ENCODE assay signal across 11 cellular contexts in the genomic region with DNA sequence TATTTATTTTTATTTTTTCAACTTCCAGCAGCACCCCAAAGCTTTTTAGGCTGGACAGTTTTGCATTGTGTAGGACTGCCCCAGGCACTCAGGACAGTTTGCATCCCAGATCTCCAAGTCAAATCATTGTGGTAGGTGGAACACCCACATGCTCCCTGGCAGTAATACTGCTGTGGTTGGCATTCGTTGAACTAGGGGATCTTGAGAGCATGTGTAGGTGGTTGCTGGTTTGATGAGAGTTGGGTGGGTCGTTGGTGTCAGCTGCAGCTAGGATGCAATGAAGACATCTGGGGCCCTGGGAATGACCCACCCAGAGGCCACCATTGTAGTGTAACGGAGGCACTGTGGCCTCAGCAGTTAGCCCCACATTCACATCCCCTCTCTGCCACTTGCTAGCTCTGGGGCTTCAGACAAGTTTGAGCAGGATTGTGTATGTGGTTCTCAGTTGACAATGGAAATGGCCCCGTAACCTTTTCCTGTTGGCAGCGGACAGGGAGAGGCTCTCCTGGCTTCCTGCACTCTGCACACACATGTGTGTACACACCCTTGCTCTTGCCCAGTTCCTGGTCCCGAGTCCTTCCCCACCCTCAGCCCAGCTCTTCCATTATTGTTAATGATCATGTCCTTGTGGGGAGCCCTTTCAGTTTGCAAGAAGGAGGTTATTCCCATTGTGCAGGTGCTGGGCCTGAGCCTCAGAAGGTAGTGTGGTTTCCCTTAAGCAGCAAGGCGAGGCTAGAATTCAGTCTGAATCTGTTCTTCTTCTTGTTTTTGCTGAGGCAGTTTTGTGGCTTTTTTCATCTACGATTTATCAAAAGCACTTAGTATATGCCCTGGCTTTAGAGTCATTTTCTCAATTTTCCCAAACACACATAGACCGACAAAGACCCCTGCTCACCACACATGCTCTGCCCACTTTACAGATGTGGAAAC. TPM values are rescaled to one million over a fixed set of nuclear protein-coding genes. Genes with fewer than 3 reads are reported as not detected.
DNase-seq lines count a peak whose midpoint lies in the region; ATAC-seq and TF ChIP-seq lines count a peak whose summit lies in the region.
"Had no signal": no experiment of that assay in that cellular context is flagged by ENCODE, and none has a peak within 500 bp of the region (broad histone marks: within the 10 kb centered on the region; RNA-seq: fewer than 3 reads in every experiment).

No MANE protein-coding gene starts in this region.

- H3K27ac ChIP-seq in RWPE1 = peak overlapping the region; percentile 74
- H3K27ac ChIP-seq in right cardiac atrium (ENCODE audit: low read length) = peak overlapping the region; percentile 45

- WGBS in right cardiac atrium = 69% methylated on average over 9 of the region's 9 CpGs

- POLR2A ChIA-PET in RWPE1 (lab: Yijun Ruan, JAX; ENCODE audit: low non-redundant PET) = interaction anchor here (0.7 kb wide), 1 partner anchor 44 kb away, joined by 3 read pairs; no protein-coding TSS in a partner anchor

- no peak overlapping the region for H3K4me3 ChIP-seq in right cardiac atrium (ENCODE audit: low read length)

- H3K27ac Mint-ChIP-seq in T-helper 2 cell treated with Interferon-gamma antibody and Interleukin-4, amounts not matched to agents 5 μg/mL and 100 μg/mL, for 36 hours = peak overlapping the region; percentile 1
- H3K27ac Mint-ChIP-seq in stimulated activated naive B cell treated with anti-CD40 and anti-IgM and Interleukin-4, amounts not matched to agents 10 μg/mL and 1 μg/mL and 100 μg/mL, for 72 hours = peak overlapping the region; percentile 75

- no peaks in the 10 kb centered on the region for H3K27me3 Mint-ChIP-seq in T-helper 2 cell treated with Interferon-gamma antibody and Interleukin-4, amounts not matched to agents 5 μg/mL and 100 μg/mL, for 36 hours (ENCODE audit: low read depth)
- no peaks in the 10 kb centered on the region for H3K27me3 Mint-ChIP-seq in stimulated activated naive B cell treated with anti-CD40 and anti-IgM and Interleukin-4, amounts not matched to agents 10 μg/mL and 1 μg/mL and 100 μg/mL, for 72 hours

- no peak for DNase-seq in T-helper 2 cell treated with Interferon-gamma antibody and Interleukin-4, amounts not matched to agents 5 μg/mL and 100 μg/mL, for 36 hours (ENCODE audit: low spot score)
- DNase-seq in T-helper 2 cell = no peak
- no peak for DNase-seq in RWPE1 (ENCODE audit: low spot score)
- DNase-seq in right cardiac atrium = no peak
- DNase-seq in stimulated activated naive B cell treated with anti-CD40 and anti-IgM and Interleukin-4, amounts not matched to agents 10 μg/mL and 1 μg/mL and 100 μg/mL, for 72 hours = no peak
- no peak for DNase-seq in occipital lobe (lab: John Stamatoyannopoulos, UW)
- DNase-seq in EL = no peak
- DNase-seq: activated naive CD4-positive, alpha-beta T cell treated with anti-CD3 and anti-CD28 coated beads, Interleukin-2, amount 50 U/mL, for 16 hours; NCI-H1694 treated with DMSO at 0.1 percent for 48 hours had no signal

- peaks cover 9% of the 10 kb centered on the region for H3K9me3 Mint-ChIP-seq in T-helper 2 cell treated with Interferon-gamma antibody and Interleukin-4, amounts not matched to agents 5 μg/mL and 100 μg/mL, for 36 hours
- H3K9me3 Mint-ChIP-seq in stimulated activated naive B cell treated with anti-CD40 and anti-IgM and Interleukin-4, amounts not matched to agents 10 μg/mL and 1 μg/mL and 100 μg/mL, for 72 hours = peaks cover 6% of the 10 kb centered on the region in 2 donors

- H3K4me1 Mint-ChIP-seq in T-helper 2 cell treated with Interferon-gamma antibody and Interleukin-4, amounts not matched to agents 5 μg/mL and 100 μg/mL, for 36 hours (ENCODE audit: low read depth) = peaks cover 4% of the 10 kb centered on the region
- H3K4me1 Mint-ChIP-seq in stimulated activated naive B cell treated with anti-CD40 and anti-IgM and Interleukin-4, amounts not matched to agents 10 μg/mL and 1 μg/mL and 100 μg/mL, for 72 hours = peaks cover 53 to 58% of the 10 kb centered on the region in 2 donors

- no peaks in the 10 kb centered on the region for H3K27me3 ChIP-seq in right cardiac atrium (ENCODE audit: control insufficient read depth, insufficient read depth)

- H3K4me1 ChIP-seq in right cardiac atrium (ENCODE audit: control insufficient read depth, insufficient read depth, low read length) = peaks cover 23% of the 10 kb centered on the region

- CTCF ChIA-PET in RWPE1 (lab: Yijun Ruan, JAX) = interaction anchor here (0.6 to 1.8 kb wide), 8 partner anchors 11 to 214 kb away, joined by 3 to 11 read pairs (median 4); partner anchors contain the start of gene SLC26A2

- intact Hi-C loops in right cardiac atrium (cut with DNase I) = no loop called here

- ATAC-seq in right cardiac atrium (peak in 1 of 2 donors; percentile 56), HG02763 (IDR thresholded peaks at IDR 0.05; ENCODE audit: unreplicated experiment) (no peak)
- no peak for ATAC-seq in stimulated activated naive B cell treated with anti-CD40 and anti-IgM and Interleukin-4, amounts not matched to agents 10 μg/mL and 1 μg/mL and 100 μg/mL, for 72 hours (replicated peaks)
- ATAC-seq: Panc1 had no signal

- H3K4me3 Mint-ChIP-seq in T-helper 2 cell treated with Interferon-gamma antibody and Interleukin-4, amounts not matched to agents 5 μg/mL and 100 μg/mL, for 36 hours = no peak overlapping the region
- H3K4me3 Mint-ChIP-seq in stimulated activated naive B cell treated with anti-CD40 and anti-IgM and Interleukin-4, amounts not matched to agents 10 μg/mL and 1 μg/mL and 100 μg/mL, for 72 hours = peak overlapping the region in 1 of 2 donors; percentile 22

- TF ChIP-seq CTCF in RWPE1 (conservative IDR thresholded peaks at IDR 0.05; ENCODE audit: low read depth) = no peak

- peaks cover 8% of the 10 kb centered on the region for H3K36me3 Mint-ChIP-seq in T-helper 2 cell treated with Interferon-gamma antibody and Interleukin-4, amounts not matched to agents 5 μg/mL and 100 μg/mL, for 36 hours (ENCODE audit: low read depth)
- peaks cover 13 to 17% of the 10 kb centered on the region in 2 donors for H3K36me3 Mint-ChIP-seq in stimulated activated naive B cell treated with anti-CD40 and anti-IgM and Interleukin-4, amounts not matched to agents 10 μg/mL and 1 μg/mL and 100 μg/mL, for 72 hours

- H3K9me3 ChIP-seq in right cardiac atrium (ENCODE audit: control insufficient read depth, low read length) = no peaks in the 10 kb centered on the region

RNA-seq across cellular contexts. Expression of gene PPARGC1B, which starts 46.5 kb away (rescaled TPM):
- 10 to 100 TPM; 11.9 to 17.5 (median 13.6) TPM for total RNA-seq in right cardiac atrium
- 4.5 TPM for polyA plus RNA-seq in right cardiac atrium
- 0.47 TPM for total RNA-seq in occipital lobe
